Comparison of ENCODE assay signal across 8 cellular contexts in genomic region chr6:156776841-156777576, GRCh38. TPM values are rescaled to one million over a fixed set of nuclear protein-coding genes. Genes with fewer than 3 reads are reported as not detected.
DNase-seq lines count a peak whose midpoint lies in the region; ATAC-seq and TF ChIP-seq lines count a peak whose summit lies in the region.

TSS of gene ARID1B (plus strand) at chr6:156777378. CDS start at chr6:156777681, 303 bp downstream.

- peaks cover 35% of the 10 kb centered on the region for H3K4me1 ChIP-seq in neuron (ENCODE audit: insufficient read depth, low read length)

- no peaks in the 10 kb centered on the region for H3K9me3 ChIP-seq in neuron (ENCODE audit: low read length)

- H3K27me3 Mint-ChIP-seq in IgD-negative memory B cell: no peaks in the 10 kb centered on the region

- no peaks in the 10 kb centered on the region for H3K36me3 Mint-ChIP-seq in IgD-negative memory B cell

- H3K4me1 Mint-ChIP-seq in IgD-negative memory B cell: peaks cover 21 to 33% (median 33%) of the 10 kb centered on the region in 3 donors

- peak within 1 kb of the TSS; percentile 92 to 97 (median 96) for H3K4me3 Mint-ChIP-seq in IgD-negative memory B cell

- H3K9me3 Mint-ChIP-seq in IgD-negative memory B cell: peaks cover 0 to 2% (median 0%) of the 10 kb centered on the region in 3 donors

- TF ChIP-seq CTCF in fibroblast of villous mesenchyme (IDR thresholded peaks at IDR 0.05; ENCODE audit: insufficient read depth, low read depth, low read length): no peak

- H3K4me3 ChIP-seq in fibroblast of villous mesenchyme (ENCODE audit: low read depth, low read length) (peak within 1 kb of the TSS; percentile 87), neuron (ENCODE audit: low read length) (peak within 1 kb of the TSS; percentile 93)

- H3K27me3 ChIP-seq in neuron (ENCODE audit: insufficient read depth, low read length): no peaks in the 10 kb centered on the region

- peak within 1 kb of the TSS; percentile 47 for H2AFZ ChIP-seq in neuron (ENCODE audit: low read depth, low read length)

- no peaks in the 10 kb centered on the region for H3K36me3 ChIP-seq in neuron (ENCODE audit: insufficient read depth, low read length)

- peak; percentile 44 for ATAC-seq in GM21515 (IDR thresholded peaks at IDR 0.05; ENCODE audit: unreplicated experiment)

- H3K27ac Mint-ChIP-seq in IgD-negative memory B cell: peak within 1 kb of the TSS; percentile 93 to 98 (median 97)

- peak; percentile 58 for DNase-seq in DMS53 treated with DMSO at 0.1 percent for 48 hours (lab: John Stamatoyannopoulos, UW; ENCODE audit: unreplicated experiment)
- DNase-seq in SHP77 (lab: John Stamatoyannopoulos, UW): peak; percentile 44 to 77
- DNase-seq in activated effector memory CD4-positive, alpha-beta T cell treated with anti-CD3 and anti-CD28 coated beads, Interleukin-2, amount 50 U/mL, for 16 hours: peak; percentile 93
- peak; percentile 88 for DNase-seq in fibroblast of villous mesenchyme (ENCODE audit: low read depth)
- DNase-seq in stromal cell of bone marrow (ENCODE audit: low read depth): peak; percentile 66

RNA-seq across cellular contexts. Expression of gene ARID1B, which starts in this region (rescaled TPM):
- polyA plus RNA-seq in IgD-negative memory B cell: 21.9 TPM
- 38.7 and 41.0 TPM in 2 replicates for total RNA-seq in fibroblast of villous mesenchyme

Comparison
In these comparisons a context has a peak if more than half of its experiments do, and no peak if none do; other contexts are left out.
1. Peak in every context shown above with its lines: DNase-seq, ATAC-seq and H3K4me3 ChIP-seq.